31 cellular contexts compared by ENCODE assay signal in the genomic region with DNA sequence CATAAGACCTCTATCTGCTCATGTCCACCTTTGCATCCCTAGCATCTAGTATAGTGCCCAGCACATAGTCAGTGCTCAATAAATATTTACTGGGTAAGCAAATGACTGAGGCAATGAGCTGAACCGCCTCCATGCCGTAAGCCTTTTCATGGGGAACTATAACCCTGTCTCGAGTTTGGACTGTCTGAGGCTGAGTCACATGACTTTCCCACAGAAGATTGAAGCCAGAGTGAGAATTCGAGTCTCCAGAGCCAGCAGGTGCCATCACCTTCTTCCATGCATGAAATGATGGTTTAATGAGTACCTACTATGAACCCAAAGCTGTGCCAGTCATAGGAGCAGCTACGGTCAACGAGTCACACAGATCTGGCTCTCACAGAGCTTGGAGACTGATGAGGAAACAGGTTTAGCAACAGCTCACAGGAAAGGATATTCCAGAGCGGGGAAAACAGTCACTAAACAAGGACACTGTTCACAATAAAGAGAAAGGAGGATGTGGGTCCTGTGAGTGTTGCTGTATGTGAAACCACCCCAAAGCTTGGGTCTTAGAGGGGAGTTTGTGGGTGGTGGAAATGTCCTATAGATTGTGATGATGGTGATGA.
"Had no signal": no experiment of that assay in that cellular context is flagged by ENCODE, and none has a peak within 500 bp of the region (broad histone marks: within the 10 kb centered on the region; RNA-seq: fewer than 3 reads in every experiment).

No MANE protein-coding gene starts in this region.

- H3K4me1 Mint-ChIP-seq: activated CD4-positive, alpha-beta T cell treated with anti-CD3 and anti-CD28 coated beads for 36 hours; activated naive CD8-positive, alpha-beta T cell treated with anti-CD3 and anti-CD28 coated beads, Interleukin-2, amount 50 U/mL, for 24 hours; IgD-negative memory B cell had no signal

- H3K4me1 ChIP-seq: ascending aorta, body of pancreas, SJCRH30 had no signal

- H3K9me3 Mint-ChIP-seq: activated naive CD8-positive, alpha-beta T cell treated with anti-CD3 and anti-CD28 coated beads, Interleukin-2, amount 50 U/mL, for 24 hours; activated T-cell treated with anti-CD3 and anti-CD28 coated beads, Interleukin-2, amount 50 U/mL, for 4 hours had no signal

- H3K27ac Mint-ChIP-seq: activated CD4-positive, alpha-beta T cell treated with anti-CD3 and anti-CD28 coated beads for 36 hours; activated CD8-positive, alpha-beta T cell treated with anti-CD3 and anti-CD28 coated beads, Interleukin-2, amount 10 ng/mL, durations not matched to agents 7 days and 5 days; activated naive CD4-positive, alpha-beta T cell treated with anti-CD3 and anti-CD28 coated beads, Interleukin-2, amount 50 U/mL, for 72 hours; activated naive CD8-positive, alpha-beta T cell treated with anti-CD3 and anti-CD28 coated beads, Interleukin-2, amount 50 U/mL, for 24 hours had no signal

- H3K4me3 ChIP-seq: ascending aorta, body of pancreas, MG63, SJCRH30 had no signal

- H3K4me3 Mint-ChIP-seq: activated CD4-positive, alpha-beta T cell treated with anti-CD3 and anti-CD28 coated beads for 36 hours; activated CD8-positive, alpha-beta T cell treated with anti-CD3 and anti-CD28 coated beads, Interleukin-2, amount 10 ng/mL, durations not matched to agents 7 days and 5 days; activated naive CD8-positive, alpha-beta T cell treated with anti-CD3 and anti-CD28 coated beads, Interleukin-2, amount 50 U/mL, for 24 hours; activated T-cell treated with anti-CD3 and anti-CD28 coated beads, Interleukin-2, amount 50 U/mL, for 4 hours; IgD-negative memory B cell had no signal

- H3K36me3 Mint-ChIP-seq: activated naive CD4-positive, alpha-beta T cell treated with anti-CD3 and anti-CD28 coated beads, Interleukin-2, amount 50 U/mL, for 72 hours; IgD-negative memory B cell had no signal

- H3K9ac ChIP-seq: SK-N-SH had no signal

- ATAC-seq: activated CD4-positive, alpha-beta T cell treated with anti-CD3 and anti-CD28 coated beads for 36 hours; activated CD8-positive, alpha-beta T cell treated with anti-CD3 and anti-CD28 coated beads, Interleukin-2, amount 10 ng/mL, durations not matched to agents 7 days and 5 days; activated naive CD4-positive, alpha-beta T cell treated with anti-CD3 and anti-CD28 coated beads, Interleukin-2, amount 50 U/mL, for 72 hours; activated naive CD8-positive, alpha-beta T cell treated with anti-CD3 and anti-CD28 coated beads, Interleukin-2, amount 50 U/mL, for 24 hours; activated T-cell treated with anti-CD3 and anti-CD28 coated beads, Interleukin-2, amount 50 U/mL, for 4 hours; body of pancreas; Panc1 had no signal

- H3K9me3 ChIP-seq: ascending aorta, body of pancreas, MG63, SJCRH30, SK-N-SH had no signal

- H3K4me2 ChIP-seq: SK-N-SH had no signal

- DNase-seq: activated CD4-positive, alpha-beta T cell treated with anti-CD3 and anti-CD28 coated beads for 36 hours; activated CD4-positive, alpha-beta T cell treated with anti-CD3 and anti-CD28 coated beads, Interleukin-2, amount 50 U/mL, for 4 hours; activated CD8-positive, alpha-beta T cell treated with anti-CD3 and anti-CD28 coated beads, Interleukin-2, amount 10 ng/mL, durations not matched to agents 7 days and 5 days; activated effector memory CD4-positive, alpha-beta T cell treated with anti-CD3 and anti-CD28 coated beads, Interleukin-2, amount 50 U/mL, for 16 hours; activated naive CD4-positive, alpha-beta T cell treated with Interleukin-2 at 50 U/mL for 16 hours; activated naive CD8-positive, alpha-beta T cell treated with anti-CD3 and anti-CD28 coated beads, Interleukin-2, amount 50 U/mL, for 24 hours; activated T-cell treated with anti-CD3 and anti-CD28 coated beads, Interleukin-2, amount 50 U/mL, for 4 hours; amniotic stem cell; body of pancreas; MG63; MV-4-11; NCI-H1092 treated with DMSO at 0.1 percent for 48 hours; NCI-H1417 treated with DMSO at 0.1 percent for 48 hours; NCI-H1694; NCI-H2029; NCI-H2107; NCI-H2171 treated with DMSO at 0.1 percent for 48 hours; NCI-H226; NCI-H526 treated with DMSO at 0.1 percent for 48 hours; NK-92 treated with Interleukin-12 subunit alpha and Interleukin-12 subunit beta, amount 100 ng/mL, for 24 hours; OCI-M1; Right ventricle myocardium superior; RPMI8226; SJCRH30; SK-N-SH; T-helper 1 cell; WERI-Rb-1 had no signal

- H3K27ac ChIP-seq: ascending aorta, body of pancreas, SJCRH30, WERI-Rb-1 had no signal

- H3K36me3 ChIP-seq: ascending aorta, MG63, SJCRH30, WERI-Rb-1 had no signal

- H3K27me3 ChIP-seq: ascending aorta, body of pancreas, MG63, SJCRH30 had no signal

- H3K27me3 Mint-ChIP-seq: activated CD4-positive, alpha-beta T cell treated with anti-CD3 and anti-CD28 coated beads for 36 hours; activated naive CD8-positive, alpha-beta T cell treated with anti-CD3 and anti-CD28 coated beads, Interleukin-2, amount 50 U/mL, for 24 hours had no signal
